Comparison of ENCODE assay signal across 24 cellular contexts in genomic region chr20:61178431-61179080, GRCh38.
DNase-seq lines count a peak whose midpoint lies in the region; ATAC-seq, FAIRE-seq and TF ChIP-seq lines count a peak whose summit lies in the region.
"Had no signal": no experiment of that assay in that cellular context is flagged by ENCODE, and none has a peak within 500 bp of the region (broad histone marks: within the 10 kb centered on the region; RNA-seq: fewer than 3 reads in every experiment).

No MANE protein-coding gene starts in this region.

- H2AFZ ChIP-seq in H1 (ENCODE audit: low read length) = no peak overlapping the region
- H2AFZ ChIP-seq: GM23338 had no signal

- no peak overlapping the region for H3K4me2 ChIP-seq in H1 (ENCODE audit: insufficient read depth in 1 of 2, low read depth in 2 of 2, low read length in 2 of 2)
- H3K4me2 ChIP-seq: GM23338 had no signal

- H3K27me3 Mint-ChIP-seq in type B pancreatic cell (peaks cover 8% of the 10 kb centered on the region), endodermal cell (ENCODE audit: insufficient read depth) (peaks cover 59% of the 10 kb centered on the region)
- H3K27me3 Mint-ChIP-seq: CD4-positive, CD25-positive, alpha-beta regulatory T cell had no signal

- no peak overlapping the region for H4K91ac ChIP-seq in H1 (replicated peaks; ENCODE audit: insufficient read length, low read length)

- no peak for TF ChIP-seq RAD21 in H1 (IDR thresholded peaks at IDR 0.05 in 1 of 2, conservative IDR thresholded peaks at IDR 0.05 in 1 of 2; ENCODE audit: low read depth in 2 of 2, low read length in 2 of 2)

- intact Hi-C loops in right cardiac atrium (cut with DNase I) = no loop called here

- no peaks in the 10 kb centered on the region for H3K9me3 ChIP-seq in H1 (ENCODE audit: insufficient read depth in 2 of 2, low read depth in 1 of 2, low read length in 1 of 2)
- H3K9me3 ChIP-seq in mucosa of rectum (ENCODE audit: control insufficient read depth in 2 of 2, low read length in 2 of 2) = peaks cover 0 to 2% of the 10 kb centered on the region in 2 donors
- no peaks in the 10 kb centered on the region for H3K9me3 ChIP-seq in right cardiac atrium (ENCODE audit: control insufficient read depth, low read length)
- no peaks in the 10 kb centered on the region for H3K9me3 ChIP-seq in endodermal cell (ENCODE audit: control insufficient read depth, low read length)
- H3K9me3 ChIP-seq: BE2C had no signal

- H2BK15ac ChIP-seq in H1 (ENCODE audit: low read length) = no peak overlapping the region

- H2BK120ac ChIP-seq in H1 (replicated peaks; ENCODE audit: low read depth, low read length) = no peak overlapping the region

- CTCF ChIA-PET in H1 (lab: Charles Lee; ENCODE audit: partially characterized antibody) = interaction anchor here (2.2 kb wide), 1 partner anchor 50 kb away, joined by 13 read pairs; no protein-coding TSS in a partner anchor

- H3K4me3 Mint-ChIP-seq in type B pancreatic cell (no peak overlapping the region), endodermal cell (no peak overlapping the region)
- H3K4me3 Mint-ChIP-seq: CD4-positive, CD25-positive, alpha-beta regulatory T cell; GM23338 had no signal

- POLR2A ChIA-PET in H1 (lab: Charles Lee; ENCODE audit: partially characterized antibody) = no interaction called here

- H3K4me3 ChIP-seq in H1 (ENCODE audit: extremely low read depth in 1 of 4, insufficient read depth in 2 of 4, low read depth in 3 of 4, low read length in 4 of 4) = no peak overlapping the region
- peak overlapping the region in 1 of 2 donors; percentile 31 for H3K4me3 ChIP-seq in mucosa of rectum (ENCODE audit: low read length in 2 of 2)
- no peak overlapping the region for H3K4me3 ChIP-seq in right cardiac atrium (ENCODE audit: low read length)
- no peak overlapping the region for H3K4me3 ChIP-seq in endodermal cell (ENCODE audit: low read length)
- H3K4me3 ChIP-seq: GM23338 had no signal

- no peak overlapping the region for H3K14ac ChIP-seq in H1 (ENCODE audit: insufficient read length)

- TF ChIP-seq POLR2A in H1 (IDR thresholded peaks at IDR 0.05; ENCODE audit: control extremely low read depth in 1 of 2, low read depth in 2 of 2, low read length in 2 of 2) = no peak

- H3K27ac Mint-ChIP-seq in type B pancreatic cell = peak overlapping the region; percentile 71
- no peak overlapping the region for H3K27ac Mint-ChIP-seq in endodermal cell
- H3K27ac Mint-ChIP-seq: CD4-positive, CD25-positive, alpha-beta regulatory T cell; GM23338 had no signal

- H3K18ac ChIP-seq in H1 (ENCODE audit: extremely low read depth, low read length) = no peak overlapping the region

- H3K36me3 Mint-ChIP-seq in type B pancreatic cell (no peaks in the 10 kb centered on the region), endodermal cell (ENCODE audit: low read depth) (no peaks in the 10 kb centered on the region)
- H3K36me3 Mint-ChIP-seq: CD4-positive, CD25-positive, alpha-beta regulatory T cell had no signal

- no peak for ATAC-seq in right cardiac atrium
- ATAC-seq: GM23338, HCT116, Right ventricle myocardium inferior had no signal

- no peak overlapping the region for H2BK5ac ChIP-seq in H1 (ENCODE audit: low read depth, low read length)

- no peak overlapping the region for H4K8ac ChIP-seq in H1 (ENCODE audit: extremely low read depth, insufficient read depth, low read length)

- H4K20me1 ChIP-seq in H1 (replicated peaks in 1 of 2; ENCODE audit: control insufficient read depth in 1 of 2, insufficient read depth in 2 of 2, low read length in 2 of 2) = no peaks in the 10 kb centered on the region

- peaks cover 0 to 5% (median 0%) of the 10 kb centered on the region in 4 experiments; a peak in 1 of 7 replicates for H3K4me1 ChIP-seq in H1 (replicated peaks in 1 of 4; ENCODE audit: control insufficient read depth in 3 of 4, insufficient read depth in 4 of 4, low read length in 3 of 4)
- peaks cover 0 to 4% of the 10 kb centered on the region in 2 donors for H3K4me1 ChIP-seq in mucosa of rectum (ENCODE audit: control insufficient read depth in 2 of 2, insufficient read depth in 2 of 2, low read length in 2 of 2)
- H3K4me1 ChIP-seq in right cardiac atrium (ENCODE audit: control insufficient read depth, insufficient read depth, low read length) = no peaks in the 10 kb centered on the region
- no peaks in the 10 kb centered on the region for H3K4me1 ChIP-seq in endodermal cell (ENCODE audit: control insufficient read depth, insufficient read depth, low read length)
- H3K4me1 ChIP-seq: BE2C had no signal

- no peaks in the 10 kb centered on the region for H3K9me3 Mint-ChIP-seq in type B pancreatic cell
- H3K9me3 Mint-ChIP-seq in endodermal cell = no peaks in the 10 kb centered on the region
- H3K9me3 Mint-ChIP-seq: GM23338 had no signal

- H2BK12ac ChIP-seq in H1 (ENCODE audit: low read depth, low read length) = 0 out of 2 replicates have a peak overlapping the region, but pooled peaks have one; percentile 6

- H3K4me1 Mint-ChIP-seq in type B pancreatic cell (ENCODE audit: unreplicated experiment) (peaks cover 8% of the 10 kb centered on the region), endodermal cell (peaks cover 5% of the 10 kb centered on the region)
- H3K4me1 Mint-ChIP-seq: CD4-positive, CD25-positive, alpha-beta regulatory T cell had no signal

- no peak for TF ChIP-seq EP300 in H1 (IDR thresholded peaks at IDR 0.05; ENCODE audit: borderline replicate concordance in 1 of 2, low read depth in 2 of 2, low read length in 2 of 2)

- H3K23me2 ChIP-seq in H1 (ENCODE audit: low read depth, low read length) = peaks cover under 1% of the 10 kb centered on the region; the same call in 1 of the 2 replicates

- H4K5ac ChIP-seq in H1 (ENCODE audit: insufficient read length, low read depth, low read length) = no peak overlapping the region

- FAIRE-seq in H1 (lab: Jason Lieb, UNC) = no peak
- FAIRE-seq: GM12892, GM18507, RCC 7860 had no signal

- TF ChIP-seq CTCF in H1 (IDR thresholded peaks at IDR 0.05; ENCODE audit: control extremely low read depth in 1 of 3, insufficient read depth in 1 of 3, low read depth in 1 of 3, low read length in 3 of 3) = no peak
- no peak for TF ChIP-seq CTCF in type B pancreatic cell (conservative IDR thresholded peaks at IDR 0.05)
- no peak for TF ChIP-seq CTCF in endodermal cell (conservative IDR thresholded peaks at IDR 0.05)

- H2AK5ac ChIP-seq in H1 (ENCODE audit: low read depth, low read length) = no peak overlapping the region

- H3K27ac ChIP-seq in H1 (ENCODE audit: low read depth, low read length) (no peak overlapping the region), mucosa of rectum (ENCODE audit: low read depth in 2 of 2, low read length in 2 of 2) (peak overlapping the region; percentile 20 to 26), right cardiac atrium (ENCODE audit: low read length) (no peak overlapping the region), endodermal cell (ENCODE audit: low read depth, low read length) (no peak overlapping the region)
- H3K27ac ChIP-seq: 22Rv1 had no signal

- DNase-seq in NCI-H1417 (lab: John Stamatoyannopoulos, UW) (peak; percentile 27 to 69 (median 32)), NCI-H1417 treated with DMSO at 0.1 percent for 48 hours (lab: John Stamatoyannopoulos, UW) (no peak), H1 (ENCODE audit: low read depth in 1 of 2, low spot score in 2 of 2) (no peak), type B pancreatic cell (ENCODE audit: extremely low spot score, unreplicated experiment) (no peak), right cardiac atrium (no peak), endodermal cell (no peak), Kasumi-1 (lab: John Stamatoyannopoulos, UW) (no peak)
- DNase-seq: BE2C; Calu3; CD4-positive, CD25-positive, alpha-beta regulatory T cell; EL; KBM-7; MV-4-11; NCI-H1930; NCI-H345; NK-92 treated with Interleukin-12 subunit alpha and Interleukin-12 subunit beta, amount 100 ng/mL, for 24 hours had no signal

- H3K4ac ChIP-seq in H1 (replicated peaks; ENCODE audit: insufficient read length, low read depth, low read length) = no peak overlapping the region

- H3K79me1 ChIP-seq in H1 (ENCODE audit: low read depth, low read length) = no peaks in the 10 kb centered on the region

- no peak overlapping the region for H3K56ac ChIP-seq in H1 (replicated peaks; ENCODE audit: insufficient read length, low read depth, low read length)

- peaks cover 2 to 26% (median 13%) of the 10 kb centered on the region in 4 experiments for H3K27me3 ChIP-seq in H1 (replicated peaks in 1 of 4; ENCODE audit: control insufficient read depth in 3 of 4, extremely low read depth in 1 of 4, insufficient read depth in 3 of 4, low read length in 3 of 4)
- no peaks in the 10 kb centered on the region for H3K27me3 ChIP-seq in mucosa of rectum (ENCODE audit: control insufficient read depth in 2 of 2, insufficient read depth in 2 of 2, low read length in 2 of 2)
- H3K27me3 ChIP-seq in right cardiac atrium (ENCODE audit: control insufficient read depth, insufficient read depth) = no peaks in the 10 kb centered on the region
- H3K27me3 ChIP-seq in endodermal cell (ENCODE audit: control insufficient read depth, insufficient read depth, low read length, poor library complexity, severe bottlenecking) = peaks cover 15% of the 10 kb centered on the region
- H3K27me3 ChIP-seq: BE2C had no signal

- H3K36me3 ChIP-seq in H1 (ENCODE audit: control insufficient read depth in 2 of 4, insufficient read depth in 4 of 4, low read length in 3 of 4) (no peaks in the 10 kb centered on the region), mucosa of rectum (ENCODE audit: control insufficient read depth in 2 of 2, insufficient read depth in 2 of 2, low read length in 2 of 2) (no peaks in the 10 kb centered on the region), endodermal cell (ENCODE audit: control insufficient read depth, insufficient read depth, low read length) (no peaks in the 10 kb centered on the region)
- H3K36me3 ChIP-seq: BE2C had no signal

- 75% methylated on average over 8 of the region's 8 CpGs; no CpG with 5 or more reads in 1 of the 2 experiments for WGBS in H1 (ENCODE audit: extremely low coverage in 1 of 2, insufficient coverage in 1 of 2, insufficient read length in 1 of 2, insufficient replicate concordance in 2 of 2, low coverage in 1 of 2, low lambda C conversion rate in 2 of 2, missing lambda C conversion rate in 1 of 2), 2 experiments
- 58% methylated on average over 8 of the region's 8 CpGs for WGBS in right cardiac atrium
- 84 to 88% methylated on average over 5 to 8 of the region's 8 CpGs for WGBS in endodermal cell (ENCODE audit: insufficient coverage in 1 of 2, insufficient read length in 1 of 2), 2 experiments

- no peaks in the 10 kb centered on the region for H3K79me2 ChIP-seq in H1 (ENCODE audit: control insufficient read depth in 1 of 2, insufficient read depth in 2 of 2, low read length in 2 of 2)

- no peak overlapping the region for H3K23ac ChIP-seq in H1 (ENCODE audit: insufficient read length)

- H2BK20ac ChIP-seq in H1 (ENCODE audit: low read length) = 0 out of 2 replicates have a peak overlapping the region, but pooled peaks have one; percentile 17

- no peak overlapping the region for H3K9ac ChIP-seq in H1 (replicated peaks in 1 of 4; ENCODE audit: extremely low read depth in 1 of 4, low read depth in 3 of 4, low read length in 3 of 4)
- no peak overlapping the region for H3K9ac ChIP-seq in mucosa of rectum (ENCODE audit: low read depth in 1 of 2, low read length in 2 of 2)
- H3K9ac ChIP-seq in endodermal cell (ENCODE audit: extremely low read depth, low read length, poor library complexity, severe bottlenecking) = no peak overlapping the region

TF ChIP-seq in H1, 55 proteins besides CTCF, POLR2A, EP300 and RAD21 (continues in another document):
- TF ChIP-seq SIX5 (IDR thresholded peaks at IDR 0.05; ENCODE audit: low read depth, low read length) (no peak), SIRT6 (IDR thresholded peaks at IDR 0.05; ENCODE audit: low read length) (no peak)

Comparison
In these comparisons a context has a peak if more than half of its experiments do, and no peak if none do; other contexts are left out.
1. DNase-seq: peak in NCI-H1417 (3 of 3); none in NCI-H1417 treated with DMSO at 0.1 percent for 48 hours (single experiment), H1 (0 of 2), type B pancreatic cell (single experiment), right cardiac atrium (0 of 3), endodermal cell (single experiment) and Kasumi-1 (0 of 2).
2. H3K27ac ChIP-seq: peak in mucosa of rectum (2 of 2); none in H1 (single experiment), right cardiac atrium (single experiment) and endodermal cell (single experiment).